In genomic region chr22:20520093-20520511, GRCh38 we compare ENCODE assay signal across 12 cellular contexts. TPM values are rescaled to one million over a fixed set of nuclear protein-coding genes. Genes with fewer than 3 reads are reported as not detected.
DNase-seq lines count a peak whose midpoint lies in the region; ATAC-seq lines count a peak whose summit lies in the region.
"Had no signal": no experiment of that assay in that cellular context is flagged by ENCODE, and none has a peak within 500 bp of the region (broad histone marks: within the 10 kb centered on the region; RNA-seq: fewer than 3 reads in every experiment).

No MANE protein-coding gene starts in this region.

- no peak for ATAC-seq in T-helper 17 cell
- ATAC-seq: esophagus mucosa had no signal

- no peak for DNase-seq in T-helper 1 cell
- no peak for DNase-seq in T-helper 17 cell
- DNase-seq in epidermal melanocyte (ENCODE audit: insufficient read length, low spot score), result peak; percentile 52
- DNase-seq in stimulated activated CD8-positive, alpha-beta memory T cell treated with anti-CD3 and anti-CD28 coated beads, Interleukin-12 subunit alpha, Interleukin-12 subunit beta, amount 100 ng/mL, for 4 hours (ENCODE audit: low read depth), result peak; percentile 41
- no peak for DNase-seq in DMS153 (lab: John Stamatoyannopoulos, UW)
- DNase-seq in HuH-7 (ENCODE audit: low spot score), result no peak
- no peak for DNase-seq in HAP-1 (ENCODE audit: low spot score in 2 of 2)
- DNase-seq: 8988T, NCI-H1417 treated with DMSO at 0.1 percent for 48 hours had no signal

- H3K4me1 ChIP-seq in HAP-1, result no peaks in the 10 kb centered on the region

- H3K9me3 Mint-ChIP-seq in T-helper 1 cell treated with Interleukin-12 subunit alpha and Interleukin-12 subunit beta and Interleukin-4 antibody, amounts not matched to agents 30 μg/mL and 1 μg/mL, for 36 hours, result no peaks in the 10 kb centered on the region

- no peak overlapping the region for H3K4me3 ChIP-seq in HAP-1
- H3K4me3 ChIP-seq: lung had no signal

- no peaks in the 10 kb centered on the region for H3K27me3 ChIP-seq in HAP-1 (ENCODE audit: low read depth)

- peak overlapping the region; percentile 19 for H3K27ac Mint-ChIP-seq in T-helper 1 cell treated with Interleukin-12 subunit alpha and Interleukin-12 subunit beta and Interleukin-4 antibody, amounts not matched to agents 30 μg/mL and 1 μg/mL, for 36 hours
- H3K27ac Mint-ChIP-seq in T-helper 17 cell, result peak overlapping the region; percentile 84

- no peaks in the 10 kb centered on the region for H3K9me3 ChIP-seq in T-helper 17 cell (ENCODE audit: control insufficient read depth, low read length, poor library complexity, severe bottlenecking)
- no peaks in the 10 kb centered on the region for H3K9me3 ChIP-seq in HAP-1

- peaks cover 39% of the 10 kb centered on the region for H3K36me3 ChIP-seq in HAP-1 (replicated peaks)

- H3K4me1 Mint-ChIP-seq in T-helper 1 cell treated with Interleukin-12 subunit alpha and Interleukin-12 subunit beta and Interleukin-4 antibody, amounts not matched to agents 30 μg/mL and 1 μg/mL, for 36 hours (ENCODE audit: low read depth), result peaks cover 41% of the 10 kb centered on the region
- peaks cover 50% of the 10 kb centered on the region for H3K4me1 Mint-ChIP-seq in T-helper 17 cell

- in situ Hi-C loops in HAP-1 (cut with MboI; ENCODE audit: low sequenced_read_pairs), result no loop called here

- no peak overlapping the region for H3K4me3 Mint-ChIP-seq in T-helper 1 cell treated with Interleukin-12 subunit alpha and Interleukin-12 subunit beta and Interleukin-4 antibody, amounts not matched to agents 30 μg/mL and 1 μg/mL, for 36 hours
- H3K4me3 Mint-ChIP-seq in T-helper 17 cell, result no peak overlapping the region

- peaks cover 32% of the 10 kb centered on the region for H3K36me3 Mint-ChIP-seq in T-helper 1 cell treated with Interleukin-12 subunit alpha and Interleukin-12 subunit beta and Interleukin-4 antibody, amounts not matched to agents 30 μg/mL and 1 μg/mL, for 36 hours (ENCODE audit: low read depth)
- peaks cover 10% of the 10 kb centered on the region for H3K36me3 Mint-ChIP-seq in T-helper 17 cell (ENCODE audit: low read depth)

- no peaks in the 10 kb centered on the region for H3K27me3 Mint-ChIP-seq in T-helper 1 cell treated with Interleukin-12 subunit alpha and Interleukin-12 subunit beta and Interleukin-4 antibody, amounts not matched to agents 30 μg/mL and 1 μg/mL, for 36 hours (ENCODE audit: low read depth)
- H3K27me3 Mint-ChIP-seq in T-helper 17 cell, result no peaks in the 10 kb centered on the region

RNA-seq across cellular contexts. Expression of gene MED15, which starts 12.7 kb away (rescaled TPM):
- 100 to 1,000 TPM; 207 to 251 TPM for total RNA-seq in T-helper 17 cell

RNA-seq across cellular contexts. Expression of gene KLHL22, which starts 24.5 kb away (rescaled TPM):
- 10 to 100 TPM; 28.1 to 33.1 TPM for total RNA-seq in T-helper 17 cell

Comparison
In these comparisons a context has a peak if more than half of its experiments do, and no peak if none do; other contexts are left out.
1. DNase-seq: peak in epidermal melanocyte (single experiment) and stimulated activated CD8-positive, alpha-beta memory T cell treated with anti-CD3 and anti-CD28 coated beads, Interleukin-12 subunit alpha, Interleukin-12 subunit beta, amount 100 ng/mL, for 4 hours (single experiment); none in T-helper 1 cell (0 of 5), T-helper 17 cell (0 of 3), DMS153 (single experiment), HuH-7 (single experiment) and HAP-1 (0 of 2).